In the genomic region with DNA sequence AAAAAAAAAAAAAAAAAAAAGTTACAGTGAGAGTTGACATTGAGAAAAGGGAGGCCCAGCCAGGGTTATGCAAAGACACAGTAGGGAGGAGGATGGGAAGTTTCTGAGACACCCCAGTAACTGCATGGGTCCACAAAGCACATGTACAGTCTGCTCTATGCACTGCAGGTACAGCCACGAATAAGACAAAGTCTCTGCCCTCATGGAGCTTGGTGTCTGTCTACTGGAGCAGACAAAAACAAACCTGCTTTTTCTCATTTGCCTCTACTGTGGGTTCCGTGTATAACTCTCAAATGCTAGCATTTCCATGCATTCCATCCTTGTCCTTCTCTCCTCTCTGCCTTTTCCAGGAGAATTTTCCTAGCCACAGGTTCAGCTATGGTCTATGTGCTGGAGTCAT, we compare ENCODE assay signal across 1 cellular context.
TF ChIP-seq lines count a peak whose summit lies in the region.

No MANE protein-coding gene starts in this region.

TF ChIP-seq in HepG2, 621 proteins besides CTCF, POLR2A, EP300 and RAD21:
- peak; percentile 74 for TF ChIP-seq RBM22 (optimal IDR thresholded peaks at IDR 0.05; ENCODE audit: low read length)
- TF ChIP-seq SRF (IDR thresholded peaks at IDR 0.05; ENCODE audit: low read depth, low read length), result no peak
TF ChIP-seq in HepG2: peak in this region for 1.
